In the genomic region with DNA sequence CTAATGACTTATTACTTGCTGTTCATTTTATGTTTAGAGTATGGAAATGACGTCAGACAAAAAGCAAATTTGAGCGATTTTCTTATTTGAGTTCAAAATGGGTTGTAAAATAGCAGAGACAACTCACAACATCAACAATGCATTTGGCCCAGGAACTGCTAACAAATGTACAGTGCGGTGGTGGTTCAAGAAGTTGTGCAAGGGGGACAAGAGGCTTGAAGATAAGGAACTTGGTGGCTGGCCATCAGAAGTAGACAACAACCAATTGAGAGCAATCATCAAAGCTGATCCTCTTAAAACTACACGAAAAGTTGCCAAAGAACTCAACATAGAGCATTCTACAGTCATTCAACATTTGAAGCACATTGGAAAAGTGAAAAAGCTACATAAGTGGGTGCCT, we compare ENCODE assay signal across 28 cellular contexts.
"Had no signal": no experiment of that assay in that cellular context is flagged by ENCODE, and none has a peak within 500 bp of the region (broad histone marks: within the 10 kb centered on the region; RNA-seq: fewer than 3 reads in every experiment).

No MANE protein-coding gene starts in this region.

- H3K27me3 Mint-ChIP-seq: effector memory CD8-positive, alpha-beta T cell; naive B cell; natural killer cell treated with Interleukin-12 subunit alpha and Interleukin-12 subunit beta and Interleukin-15 and Interleukin-18, amount 100 ng/mL, for 72 hours; progenitor cell of endocrine pancreas had no signal

- H3K4me2 ChIP-seq: smooth muscle cell had no signal

- H3K36me3 Mint-ChIP-seq: immature natural killer cell; natural killer cell treated with Interleukin-12 subunit alpha and Interleukin-12 subunit beta and Interleukin-15 and Interleukin-18, amount 100 ng/mL, for 72 hours had no signal

- H3K27me3 ChIP-seq: stomach, thyroid gland had no signal

- DNase-seq: dermis blood vessel endothelial cell; effector memory CD8-positive, alpha-beta T cell; erythroblast; hypothalamus; immature natural killer cell; islet precursor cell; kidney glomerular epithelial cell; left colon; left ventricle myocardium superior; lower lobe of right lung; mucosa of descending colon; naive B cell; stimulated activated CD4-positive, alpha-beta T cell treated with anti-CD3 and anti-CD28 coated beads, Interleukin-12 subunit alpha, Interleukin-12 subunit beta, amount 100 ng/mL, for 4 hours; stimulated activated CD4-positive, alpha-beta T cell treated with anti-CD3 and anti-CD28 coated beads, Interleukin-1b, Interleukin-23, amount 100 ng/mL, for 48 hours; stimulated activated CD4-positive, alpha-beta T cell treated with anti-CD3 and anti-CD28 coated beads, Interleukin-4, amount 100 ng/mL, for 1 hour; stimulated activated CD8-positive, alpha-beta memory T cell treated with anti-CD3 and anti-CD28 coated beads, Interleukin-4, amount 100 ng/mL, for 48 hours; stimulated activated naive CD4-positive, alpha-beta T cell treated with Interleukin-2 at 50 U/mL for 16 hours; stomach; thyroid gland; trophoblast cell had no signal

- H3K9me3 Mint-ChIP-seq: effector memory CD8-positive, alpha-beta T cell; natural killer cell treated with Interleukin-12 subunit alpha and Interleukin-12 subunit beta and Interleukin-15 and Interleukin-18, amount 100 ng/mL, for 72 hours had no signal

- H3K4me1 Mint-ChIP-seq: mesothelial cell of epicardium, neural crest cell had no signal

- H3K27ac Mint-ChIP-seq: effector memory CD8-positive, alpha-beta T cell; immature natural killer cell; mesothelial cell of epicardium; natural killer cell treated with Interleukin-12 subunit alpha and Interleukin-12 subunit beta and Interleukin-15 and Interleukin-18, amount 100 ng/mL, for 72 hours; progenitor cell of endocrine pancreas had no signal

- H3K4me1 ChIP-seq: lower lobe of right lung, parathyroid adenoma had no signal

- H3K36me3 ChIP-seq: lower lobe of right lung, stomach, thyroid gland had no signal

- H3K9me3 ChIP-seq: lower lobe of right lung, mucosa of descending colon, stomach, thyroid gland had no signal

- ATAC-seq: effector memory CD8-positive, alpha-beta T cell; left colon; left ventricle myocardium superior; lower lobe of right lung; mucosa of descending colon; natural killer cell treated with Interleukin-12 subunit alpha and Interleukin-12 subunit beta and Interleukin-15 and Interleukin-18, amount 100 ng/mL, for 72 hours; sciatic nerve had no signal

- H3K4me3 Mint-ChIP-seq: effector memory CD8-positive, alpha-beta T cell; immature natural killer cell; mesothelial cell of epicardium; naive B cell; natural killer cell treated with Interleukin-12 subunit alpha and Interleukin-12 subunit beta and Interleukin-15 and Interleukin-18, amount 100 ng/mL, for 72 hours; neural crest cell had no signal

- H3K27ac ChIP-seq: coronary artery, lower lobe of right lung, parathyroid adenoma, stomach, thyroid gland had no signal

- H2AFZ ChIP-seq: parathyroid adenoma had no signal

- H3K4me3 ChIP-seq: coronary artery, lower lobe of right lung, mucosa of descending colon, smooth muscle cell, stomach, thyroid gland had no signal
